Comparison of ENCODE assay signal across 20 cellular contexts in the genomic region with DNA sequence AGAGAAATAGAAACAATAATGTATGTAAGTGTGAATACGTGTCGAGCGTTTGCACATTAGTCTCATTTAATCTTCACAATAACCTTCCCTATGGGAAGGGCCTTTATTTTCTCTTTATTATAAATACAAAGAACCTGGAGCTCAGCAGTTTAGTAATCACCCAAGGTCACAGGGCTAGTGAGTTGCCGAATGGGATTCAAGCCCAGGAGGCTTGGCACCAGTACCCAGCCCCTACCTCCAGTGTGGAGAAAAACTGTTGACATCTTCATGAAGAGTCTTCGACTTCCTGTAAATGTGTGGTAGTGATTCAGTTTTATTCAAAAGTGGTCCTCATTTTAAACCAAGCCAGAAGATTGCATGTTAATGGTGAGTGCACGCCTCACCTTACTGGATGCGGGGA.
DNase-seq lines count a peak whose midpoint lies in the region; ATAC-seq, FAIRE-seq and TF ChIP-seq lines count a peak whose summit lies in the region.
"Had no signal": no experiment of that assay in that cellular context is flagged by ENCODE, and none has a peak within 500 bp of the region (broad histone marks: within the 10 kb centered on the region; RNA-seq: fewer than 3 reads in every experiment).

No MANE protein-coding gene starts in this region.

- CTCF ChIA-PET in mammary epithelial cell (lab: Charles Lee; ENCODE audit: low non-redundant PET), result no interaction called here
- CTCF ChIA-PET in activated naive CD4-positive, alpha-beta T cell treated with anti-CD3 and anti-CD28 coated beads for 36 hours (lab: Charles Lee), result no interaction called here

- BruUV-seq in mammary epithelial cell (replicated peaks; lab: Mats Ljungman, UMichigan), result no TSS peak

- ATAC-seq in pancreas, result peak; percentile 74 to 84 (median 80)
- ATAC-seq in HG03520 (IDR thresholded peaks at IDR 0.05; ENCODE audit: unreplicated experiment), result no peak

- H3K4me3 Mint-ChIP-seq in activated naive CD4-positive, alpha-beta T cell treated with anti-CD3 and anti-CD28 coated beads for 36 hours, result no peak overlapping the region

- in situ Hi-C loops in mammary epithelial cell (cut with MboI; ENCODE audit: low sequenced_read_pairs in 2 of 2), result no loop called here

- H3K4me3 ChIP-seq in mammary epithelial cell (replicated peaks in 1 of 3; ENCODE audit: insufficient read depth in 1 of 3, low read depth in 2 of 3, low read length in 3 of 3), result no peak overlapping the region
- H3K4me3 ChIP-seq in breast epithelium, result no peak overlapping the region
- H3K4me3 ChIP-seq in adrenal gland, result peak overlapping the region in 1 of 4 donors; percentile 17
- no peak overlapping the region for H3K4me3 ChIP-seq in pancreas

- 89% methylated on average over 7 of the region's 7 CpGs for WGBS in mammary epithelial cell (ENCODE audit: low coverage, missing lambda C conversion rate)
- whole genome bisulfite sequencing in adrenal gland, 4 donors, result 48 to 52% (median 50%) methylated on average over 6 to 7 of the region's 7 CpGs
- 37 to 43% methylated on average over 7 of the region's 7 CpGs for WGBS in pancreas, 2 donors

- no peak overlapping the region for H3K27ac ChIP-seq in mammary epithelial cell (ENCODE audit: insufficient read depth, low read depth, low read length)
- H3K27ac ChIP-seq in breast epithelium, result no peak overlapping the region
- peak overlapping the region; percentile 42 to 79 (median 61) for H3K27ac ChIP-seq in adrenal gland
- H3K27ac ChIP-seq in pancreas, result peak overlapping the region in 3 of 4 donors; percentile 33 to 67 (median 50)
- H3K27ac ChIP-seq: HL-60, KMS-11 had no signal

- H3K4me1 Mint-ChIP-seq in activated naive CD4-positive, alpha-beta T cell treated with anti-CD3 and anti-CD28 coated beads for 36 hours (ENCODE audit: low read depth), result peaks cover 20% of the 10 kb centered on the region

- DNase-seq in mammary epithelial cell (no peak), breast epithelium (ENCODE audit: low spot score in 2 of 2) (no peak), adrenal gland (peak in 6 of 7 donors; percentile 67 to 83 (median 76)), pancreas (peak in 4 of 6 donors; percentile 39 to 57 (median 48))
- no peak for DNase-seq in activated naive CD4-positive, alpha-beta T cell treated with anti-CD3 and anti-CD28 coated beads for 36 hours
- no peak for DNase-seq in activated T-cell treated with anti-CD3 and anti-CD28 coated beads, Interleukin-2, amount 50 U/mL, for 1 hour
- DNase-seq: DMS153, DND-41, NCI-H1092, NCI-H1436, NCI-H1930, NCI-H524 treated with DMSO at 0.1 percent for 48 hours, NCI-H774, SHP77 treated with DMSO at 0.1 percent for 48 hours had no signal

- no peak for TF ChIP-seq CTCF in mammary epithelial cell (conservative IDR thresholded peaks at IDR 0.05 in 1 of 2, IDR thresholded peaks at IDR 0.05 in 1 of 2; ENCODE audit: extremely low read depth in 1 of 2, insufficient read depth in 1 of 2, low read depth in 1 of 2, low read length in 2 of 2)
- TF ChIP-seq CTCF in breast epithelium (IDR thresholded peaks at IDR 0.05), result no peak
- no peak for TF ChIP-seq CTCF in adrenal gland (IDR thresholded peaks at IDR 0.05)
- TF ChIP-seq CTCF in pancreas (IDR thresholded peaks at IDR 0.05), result no peak

- H3K79me2 ChIP-seq in mammary epithelial cell (ENCODE audit: insufficient read depth, low read length), result no peaks in the 10 kb centered on the region

- H3K27me3 Mint-ChIP-seq in activated naive CD4-positive, alpha-beta T cell treated with anti-CD3 and anti-CD28 coated beads for 36 hours (ENCODE audit: low read depth), result no peaks in the 10 kb centered on the region
- H3K27me3 Mint-ChIP-seq: IgD-negative memory B cell had no signal

- no peak overlapping the region for H2AFZ ChIP-seq in mammary epithelial cell (ENCODE audit: low read depth, low read length)

- intact Hi-C loops in mammary epithelial cell (cut with micrococcal nuclease) (no loop called here), breast epithelium (cut with DNase I; ENCODE audit: low total_unique reads) (no loop called here), adrenal gland (cut with DNase I) (no loop called here), pancreas (cut with DNase I) (no loop called here)
- intact Hi-C loops in activated naive CD4-positive, alpha-beta T cell treated with anti-CD3 and anti-CD28 coated beads for 36 hours (cut with micrococcal nuclease), result no loop called here

- no peaks in the 10 kb centered on the region for H4K20me1 ChIP-seq in mammary epithelial cell (ENCODE audit: insufficient read depth, low read length)

- H3K4me1 ChIP-seq in mammary epithelial cell (ENCODE audit: insufficient read depth, low read length) (peaks cover 7% of the 10 kb centered on the region), breast epithelium (no peaks in the 10 kb centered on the region), adrenal gland (replicated peaks in 1 of 2) (peaks cover 21 to 36% of the 10 kb centered on the region in 2 donors), pancreas (peaks cover 0 to 22% (median 9%) of the 10 kb centered on the region in 3 donors)

- TF ChIP-seq POLR2A in breast epithelium (IDR thresholded peaks at IDR 0.05) (no peak), adrenal gland (IDR thresholded peaks at IDR 0.05) (no peak)

- no peak for FAIRE-seq in pancreas (lab: Jason Lieb, UNC)
- FAIRE-seq: GM12892, GM19239 had no signal

- H3K9me3 ChIP-seq in mammary epithelial cell (replicated peaks; ENCODE audit: insufficient read depth, low read length) (no peaks in the 10 kb centered on the region), breast epithelium (no peaks in the 10 kb centered on the region), adrenal gland (replicated peaks in 1 of 3) (no peaks in the 10 kb centered on the region), pancreas (no peaks in the 10 kb centered on the region)

- dilution Hi-C loops in mammary epithelial cell (cut with HindIII; ENCODE audit: low sequenced_read_pairs), result no loop called here

- H3K9ac ChIP-seq in mammary epithelial cell (ENCODE audit: insufficient read depth, low read length), result no peak overlapping the region
- H3K9ac ChIP-seq: KMS-11 had no signal

- H3K4me2 ChIP-seq in mammary epithelial cell (ENCODE audit: insufficient read depth, low read depth, low read length), result peak overlapping the region; percentile 34
- H3K4me2 ChIP-seq: KMS-11 had no signal

- no peaks in the 10 kb centered on the region for H3K27me3 ChIP-seq in mammary epithelial cell (ENCODE audit: insufficient read depth, low read length)
- H3K27me3 ChIP-seq in breast epithelium, result no peaks in the 10 kb centered on the region
- H3K27me3 ChIP-seq in adrenal gland, result no peaks in the 10 kb centered on the region
- H3K27me3 ChIP-seq in pancreas, result no peaks in the 10 kb centered on the region

- no peaks in the 10 kb centered on the region for H3K36me3 Mint-ChIP-seq in activated naive CD4-positive, alpha-beta T cell treated with anti-CD3 and anti-CD28 coated beads for 36 hours (ENCODE audit: low read depth)
- H3K36me3 Mint-ChIP-seq: IgD-negative memory B cell had no signal

- no peaks in the 10 kb centered on the region for H3K9me3 Mint-ChIP-seq in activated naive CD4-positive, alpha-beta T cell treated with anti-CD3 and anti-CD28 coated beads for 36 hours
- H3K9me3 Mint-ChIP-seq: IgD-negative memory B cell had no signal

- no peak overlapping the region for H3K27ac Mint-ChIP-seq in activated naive CD4-positive, alpha-beta T cell treated with anti-CD3 and anti-CD28 coated beads for 36 hours

- no peaks in the 10 kb centered on the region for H3K36me3 ChIP-seq in mammary epithelial cell (ENCODE audit: insufficient read depth, low read length)
- no peaks in the 10 kb centered on the region for H3K36me3 ChIP-seq in breast epithelium
- H3K36me3 ChIP-seq in adrenal gland (replicated peaks in 1 of 2), result no peaks in the 10 kb centered on the region
- no peaks in the 10 kb centered on the region for H3K36me3 ChIP-seq in pancreas

Comparison
In these comparisons a context has a peak if more than half of its experiments do, and no peak if none do; other contexts are left out.
1. DNase-seq: peak in adrenal gland (6 of 7) and pancreas (4 of 6); none in mammary epithelial cell (single experiment), breast epithelium (0 of 2), activated naive CD4-positive, alpha-beta T cell treated with anti-CD3 and anti-CD28 coated beads for 36 hours (single experiment) and activated T-cell treated with anti-CD3 and anti-CD28 coated beads, Interleukin-2, amount 50 U/mL, for 1 hour (single experiment).
2. H3K27ac ChIP-seq: peak in adrenal gland (5 of 5) and pancreas (3 of 4); none in mammary epithelial cell (single experiment) and breast epithelium (0 of 2).